In genomic region chrX:16856744-16857143, GRCh38 we compare ENCODE assay signal across 19 cellular contexts. TPM values are rescaled to one million over a fixed set of nuclear protein-coding genes. Genes with fewer than 3 reads are reported as not detected.
DNase-seq lines count a peak whose midpoint lies in the region; ATAC-seq, FAIRE-seq and TF ChIP-seq lines count a peak whose summit lies in the region.
"Had no signal": no experiment of that assay in that cellular context is flagged by ENCODE, and none has a peak within 500 bp of the region (broad histone marks: within the 10 kb centered on the region; RNA-seq: fewer than 3 reads in every experiment).

No MANE protein-coding gene starts in this region.

- no peak for TF ChIP-seq RAD21 in SK-N-SH (IDR thresholded peaks at IDR 0.05; ENCODE audit: low read length)

- H4K20me1 ChIP-seq in SK-N-SH (ENCODE audit: insufficient read depth), result peaks cover 49% of the 10 kb centered on the region; the same call in 1 of the 2 replicates

- peak overlapping the region; percentile 55 for H3K27ac Mint-ChIP-seq in stimulated activated naive CD8-positive, alpha-beta T cell treated with anti-CD3 and anti-CD28 coated beads, Interleukin-15, Interleukin-2, amounts not matched to agents 100 ng/mL and 50 ng/mL, for 24 hours
- peak overlapping the region in 1 of 2 donors; percentile 77 for H3K27ac Mint-ChIP-seq in stimulated activated naive CD8-positive, alpha-beta T cell treated with anti-CD3 and anti-CD28 coated beads, Interleukin-15, amount 100 ng/mL, for 72 hours
- H3K27ac Mint-ChIP-seq: CD8-positive, alpha-beta T cell; GM23338 had no signal

- peaks cover 94% of the 10 kb centered on the region for H3K79me2 ChIP-seq in SK-N-SH (ENCODE audit: insufficient read depth)

- H3K4me3 ChIP-seq in SK-N-SH (ENCODE audit: low read depth in 2 of 2, low read length in 1 of 2) (no peak overlapping the region), dorsolateral prefrontal cortex (no peak overlapping the region)
- H3K4me3 ChIP-seq: GM23338 had no signal

- intact Hi-C loops in dorsolateral prefrontal cortex (cut with DNase I), result no loop called here

- CTCF ChIA-PET in SK-N-SH (lab: Yijun Ruan, JAX), result interaction anchor here (1.2 to 1.5 kb wide), 4 partner anchors 9 to 54 kb away, joined by 3 to 6 read pairs (median 3); no protein-coding TSS in a partner anchor

- H3K4me1 ChIP-seq in SK-N-SH (ENCODE audit: control insufficient read depth in 1 of 2, insufficient read depth in 2 of 2, low read depth in 1 of 2, low read length in 1 of 2), result no peaks in the 10 kb centered on the region; a peak in 1 of 4 replicates

- H3K36me3 Mint-ChIP-seq in stimulated activated naive CD8-positive, alpha-beta T cell treated with anti-CD3 and anti-CD28 coated beads, Interleukin-15, Interleukin-2, amounts not matched to agents 100 ng/mL and 50 ng/mL, for 24 hours (ENCODE audit: low read depth), result peaks cover 69% of the 10 kb centered on the region

- TF ChIP-seq CTCF in SK-N-SH (IDR thresholded peaks at IDR 0.05) (no peak), dorsolateral prefrontal cortex (IDR thresholded peaks at IDR 0.05 in 54 of 56, conservative IDR thresholded peaks at IDR 0.05 in 2 of 56; ENCODE audit: low read depth in 1 of 56, partially characterized antibody in 56 of 56) (no peak)

- H2AFZ ChIP-seq in SK-N-SH (ENCODE audit: low read depth), result no peak overlapping the region
- H2AFZ ChIP-seq: GM23338 had no signal

- no peak for ATAC-seq in SK-N-SH treated with all-trans-retinoic acid at 6 μM for 48 hours
- ATAC-seq in stimulated activated naive CD8-positive, alpha-beta T cell treated with anti-CD3 and anti-CD28 coated beads, Interleukin-15, amount 100 ng/mL, for 72 hours, result no peak
- ATAC-seq: GM23338, HCT116 had no signal

- peak; percentile 92 for FAIRE-seq in colon (lab: Jason Lieb, UNC)

- H3K4me3 Mint-ChIP-seq in stimulated activated naive CD8-positive, alpha-beta T cell treated with anti-CD3 and anti-CD28 coated beads, Interleukin-15, Interleukin-2, amounts not matched to agents 100 ng/mL and 50 ng/mL, for 24 hours, result no peak overlapping the region
- no peak overlapping the region for H3K4me3 Mint-ChIP-seq in stimulated activated naive CD8-positive, alpha-beta T cell treated with anti-CD3 and anti-CD28 coated beads, Interleukin-15, amount 100 ng/mL, for 72 hours
- H3K4me3 Mint-ChIP-seq: CD8-positive, alpha-beta T cell; GM23338 had no signal

- H3K36me3 ChIP-seq in SK-N-SH (replicated peaks in 1 of 2; ENCODE audit: control insufficient read depth in 1 of 2, insufficient read depth in 2 of 2, low read length in 1 of 2), result peaks cover 50 to 79% of the 10 kb centered on the region in 2 experiments

- no peak for TF ChIP-seq EP300 in SK-N-SH (IDR thresholded peaks at IDR 0.05; ENCODE audit: borderline replicate concordance in 1 of 2, low read depth in 1 of 2, low read length in 1 of 2)

- H3K4me1 Mint-ChIP-seq in stimulated activated naive CD8-positive, alpha-beta T cell treated with anti-CD3 and anti-CD28 coated beads, Interleukin-15, Interleukin-2, amounts not matched to agents 100 ng/mL and 50 ng/mL, for 24 hours (ENCODE audit: low read depth), result peaks cover 71% of the 10 kb centered on the region
- H3K4me1 Mint-ChIP-seq in stimulated activated naive CD8-positive, alpha-beta T cell treated with anti-CD3 and anti-CD28 coated beads, Interleukin-15, amount 100 ng/mL, for 72 hours, result peaks cover 61% of the 10 kb centered on the region

- H3K9ac ChIP-seq in SK-N-SH, result no peak overlapping the region

- POLR2A ChIA-PET in SK-N-SH (lab: Yijun Ruan, JAX), result no interaction called here

- H3K27me3 Mint-ChIP-seq in stimulated activated naive CD8-positive, alpha-beta T cell treated with anti-CD3 and anti-CD28 coated beads, Interleukin-15, Interleukin-2, amounts not matched to agents 100 ng/mL and 50 ng/mL, for 24 hours, result no peaks in the 10 kb centered on the region
- no peaks in the 10 kb centered on the region for H3K27me3 Mint-ChIP-seq in stimulated activated naive CD8-positive, alpha-beta T cell treated with anti-CD3 and anti-CD28 coated beads, Interleukin-15, amount 100 ng/mL, for 72 hours

- H3K9me2 ChIP-seq in SK-N-SH, result no peaks in the 10 kb centered on the region

- peaks cover 4% of the 10 kb centered on the region for H3F3A ChIP-seq in SK-N-SH (replicated peaks; ENCODE audit: insufficient read depth)

- H3K27ac ChIP-seq in SK-N-SH (ENCODE audit: low read depth in 2 of 2, low read length in 1 of 2) (no peak overlapping the region), dorsolateral prefrontal cortex (no peak overlapping the region)
- H3K27ac ChIP-seq: 22Rv1, RWPE1 had no signal

- H3K27me3 ChIP-seq in SK-N-SH (ENCODE audit: insufficient read depth) (no peaks in the 10 kb centered on the region), dorsolateral prefrontal cortex (peaks cover 0 to 68% (median 20%) of the 10 kb centered on the region in 45 donors)

- no peak for DNase-seq in SK-N-SH
- no peak for DNase-seq in stimulated activated naive CD8-positive, alpha-beta T cell treated with anti-CD3 and anti-CD28 coated beads, Interleukin-15, amount 100 ng/mL, for 72 hours
- DNase-seq in SIG-M5 (lab: John Stamatoyannopoulos, UW), result no peak
- no peak for DNase-seq in dorsolateral prefrontal cortex
- no peak for DNase-seq in T1000 (lab: John Stamatoyannopoulos, UW)
- DNase-seq: CD8-positive, alpha-beta T cell; DND-41; GF-D8; KG1; NCI-H1436; NCI-H2029 treated with DMSO at 0.1 percent for 48 hours; NCI-H748 treated with DMSO at 0.1 percent for 48 hours had no signal

- no peak overlapping the region for H3K4me2 ChIP-seq in SK-N-SH
- H3K4me2 ChIP-seq: GM23338 had no signal

- H3K9me3 ChIP-seq in SK-N-SH, result no peaks in the 10 kb centered on the region

- H3K9me3 Mint-ChIP-seq in stimulated activated naive CD8-positive, alpha-beta T cell treated with anti-CD3 and anti-CD28 coated beads, Interleukin-15, Interleukin-2, amounts not matched to agents 100 ng/mL and 50 ng/mL, for 24 hours, result no peaks in the 10 kb centered on the region
- H3K9me3 Mint-ChIP-seq in stimulated activated naive CD8-positive, alpha-beta T cell treated with anti-CD3 and anti-CD28 coated beads, Interleukin-15, amount 100 ng/mL, for 72 hours, result no peaks in the 10 kb centered on the region
- H3K9me3 Mint-ChIP-seq: CD8-positive, alpha-beta T cell; GM23338 had no signal

TF ChIP-seq in SK-N-SH treated with all-trans-retinoic acid at 6 μM for 48 hours, 23 proteins besides CTCF, POLR2A, EP300 and RAD21:
- TF ChIP-seq PPARA (CRISPR knock-in tag; IDR thresholded peaks at IDR 0.05; ENCODE audit: borderline replicate concordance) (no peak), ZNF8 (CRISPR knock-in tag; IDR thresholded peaks at IDR 0.05) (peak; percentile 99)
TF ChIP-seq in SK-N-SH treated with all-trans-retinoic acid at 6 μM for 48 hours: peak in this region for 1.

TF ChIP-seq in SK-N-SH, 30 proteins besides CTCF, POLR2A, EP300 and RAD21:
- TF ChIP-seq TEAD4 (IDR thresholded peaks at IDR 0.05; ENCODE audit: borderline replicate concordance, insufficient read depth) (no peak), NRF1 (IDR thresholded peaks at IDR 0.05; ENCODE audit: low read depth, low read length) (no peak), YY1 (IDR thresholded peaks at IDR 0.05; ENCODE audit: low read depth) (no peak), CHD2 (IDR thresholded peaks at IDR 0.05; ENCODE audit: low read length, partially characterized antibody) (no peak), MXI1 (IDR thresholded peaks at IDR 0.05; ENCODE audit: low read depth, low read length) (no peak), NFIC (IDR thresholded peaks at IDR 0.05; ENCODE audit: borderline replicate concordance) (no peak), RXRA (IDR thresholded peaks at IDR 0.05; ENCODE audit: borderline replicate concordance, low read depth) (no peak), FOSL2 (IDR thresholded peaks at IDR 0.05; ENCODE audit: borderline replicate concordance, low read depth) (no peak), ELF1 (IDR thresholded peaks at IDR 0.05) (no peak), SMC3 (IDR thresholded peaks at IDR 0.05; ENCODE audit: low read depth, low read length) (no peak), GABPA (IDR thresholded peaks at IDR 0.05; ENCODE audit: low read depth) (no peak), GATA2 (CRISPR knock-in tag; IDR thresholded peaks at IDR 0.05) (no peak), ZBTB33 (IDR thresholded peaks at IDR 0.05; ENCODE audit: borderline replicate concordance, low read depth) (no peak), USF2 (IDR thresholded peaks at IDR 0.05; ENCODE audit: borderline replicate concordance, low read depth, low read length) (no peak), MAX (IDR thresholded peaks at IDR 0.05; ENCODE audit: low read depth) (no peak)
TF ChIP-seq in SK-N-SH: peak in this region for 0.

RNA-seq across cellular contexts. Expression of gene RBBP7, which starts 13.4 kb away (rescaled TPM):
- 172 and 198 TPM in 2 replicates for polyA plus RNA-seq in SK-N-SH (2012; rRNA removed)
- 195 and 207 TPM in 2 replicates for polyA plus RNA-seq in SK-N-SH (2012; cell fraction: cytosol; rRNA removed)
- polyA plus RNA-seq in SK-N-SH (2012; cell fraction: nucleus; rRNA removed), result 166 and 203 TPM in 2 replicates
- 100 to 1,000 TPM in 7 of 120 experiments, 10 to 100 TPM in 113; 52.6 to 124 (median 81.9) TPM for total RNA-seq in dorsolateral prefrontal cortex
